ENCODE assay signal across 1 cellular context in the genomic region with DNA sequence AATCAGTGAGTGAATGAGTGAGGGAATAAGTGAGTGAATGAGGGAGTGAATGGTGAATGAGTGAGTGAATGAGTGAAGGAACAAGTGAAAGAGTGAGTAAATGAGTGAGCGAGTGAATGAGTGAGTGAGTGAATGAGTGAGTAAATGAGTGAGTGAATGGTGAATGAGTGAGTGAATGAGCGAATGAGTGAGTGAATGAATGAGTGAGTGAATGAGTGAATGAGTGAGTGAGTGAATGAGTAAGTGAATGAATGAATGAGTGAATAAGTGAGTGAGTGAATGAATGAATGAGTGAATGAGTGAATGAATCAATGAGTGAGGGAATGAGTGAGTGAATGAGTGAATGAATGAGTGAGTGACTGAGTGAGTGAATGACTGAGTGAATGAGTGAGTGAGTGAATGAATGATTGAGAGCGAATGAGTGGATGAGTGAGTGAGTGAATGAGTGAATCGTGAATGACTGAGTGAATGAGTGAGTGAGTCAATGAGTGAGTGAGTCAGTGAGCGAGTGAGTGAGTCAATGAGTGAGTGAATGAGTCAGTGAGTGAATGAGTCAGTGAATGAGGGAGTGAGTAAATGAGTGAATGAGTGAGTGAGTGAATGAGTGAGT.
TF ChIP-seq lines count a peak whose summit lies in the region.
"Not testable (repeated sequence)": the region's sequence is repeated elsewhere in the genome, so short reads cannot be mapped to it uniquely, and the experiment has no call there.

No MANE protein-coding gene starts in this region.

TF ChIP-seq in K562, 482 proteins besides CTCF, POLR2A, EP300 and RAD21 (continued from another document and continues in another):
- TF ChIP-seq, protein P1, sequence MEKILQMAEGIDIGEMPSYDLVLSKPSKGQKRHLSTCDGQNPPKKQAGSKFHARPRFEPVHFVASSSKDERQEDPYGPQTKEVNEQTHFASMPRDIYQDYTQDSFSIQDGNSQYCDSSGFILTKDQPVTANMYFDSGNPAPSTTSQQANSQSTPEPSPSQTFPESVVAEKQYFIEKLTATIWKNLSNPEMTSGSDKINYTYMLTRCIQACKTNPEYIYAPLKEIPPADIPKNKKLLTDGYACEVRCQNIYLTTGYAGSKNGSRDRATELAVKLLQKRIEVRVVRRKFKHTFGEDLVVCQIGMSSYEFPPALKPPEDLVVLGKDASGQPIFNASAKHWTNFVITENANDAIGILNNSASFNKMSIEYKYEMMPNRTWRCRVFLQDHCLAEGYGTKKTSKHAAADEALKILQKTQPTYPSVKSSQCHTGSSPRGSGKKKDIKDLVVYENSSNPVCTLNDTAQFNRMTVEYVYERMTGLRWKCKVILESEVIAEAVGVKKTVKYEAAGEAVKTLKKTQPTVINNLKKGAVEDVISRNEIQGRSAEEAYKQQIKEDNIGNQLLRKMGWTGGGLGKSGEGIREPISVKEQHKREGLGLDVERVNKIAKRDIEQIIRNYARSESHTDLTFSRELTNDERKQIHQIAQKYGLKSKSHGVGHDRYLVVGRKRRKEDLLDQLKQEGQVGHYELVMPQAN (IDR thresholded peaks at IDR 0.05; ENCODE audit: borderline replicate concordance), result peak; percentile 74
- peak; percentile 99 for TF ChIP-seq NFRKB (IDR thresholded peaks at IDR 0.05; ENCODE audit: low read depth)
- peak in 1 of 2 experiments; percentile 92 for TF ChIP-seq AFF1 (IDR thresholded peaks at IDR 0.05; ENCODE audit: low read depth in 1 of 2, partially characterized antibody in 2 of 2)
- TF ChIP-seq OTX1 (CRISPR knock-in tag; IDR thresholded peaks at IDR 0.05), result peak; percentile 12; the same call in 1 of the 2 replicates
- TF ChIP-seq, protein P2, sequence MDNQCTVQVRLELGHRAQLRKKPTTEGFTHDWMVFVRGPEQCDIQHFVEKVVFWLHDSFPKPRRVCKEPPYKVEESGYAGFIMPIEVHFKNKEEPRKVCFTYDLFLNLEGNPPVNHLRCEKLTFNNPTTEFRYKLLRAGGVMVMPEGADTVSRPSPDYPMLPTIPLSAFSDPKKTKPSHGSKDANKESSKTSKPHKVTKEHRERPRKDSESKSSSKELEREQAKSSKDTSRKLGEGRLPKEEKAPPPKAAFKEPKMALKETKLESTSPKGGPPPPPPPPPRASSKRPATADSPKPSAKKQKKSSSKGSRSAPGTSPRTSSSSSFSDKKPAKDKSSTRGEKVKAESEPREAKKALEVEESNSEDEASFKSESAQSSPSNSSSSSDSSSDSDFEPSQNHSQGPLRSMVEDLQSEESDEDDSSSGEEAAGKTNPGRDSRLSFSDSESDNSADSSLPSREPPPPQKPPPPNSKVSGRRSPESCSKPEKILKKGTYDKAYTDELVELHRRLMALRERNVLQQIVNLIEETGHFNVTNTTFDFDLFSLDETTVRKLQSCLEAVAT (IDR thresholded peaks at IDR 0.05), result peak; percentile 85; a peak in 3 of 4 replicates
- peak; percentile 59 for TF ChIP-seq MEF2D (tag; conservative IDR thresholded peaks at IDR 0.05; ENCODE audit: low read depth)
- peak in 1 of 2 experiments; percentile 64; a peak in 1 of 4 replicates for TF ChIP-seq CSDE1 (IDR thresholded peaks at IDR 0.05)
- 0 out of 4 replicates have a peak, but pooled peaks of 1 of the 2 experiments have one; percentile 9 for TF ChIP-seq BCLAF1 (IDR thresholded peaks at IDR 0.05; ENCODE audit: borderline replicate concordance in 1 of 2, control insufficient read depth in 1 of 2, low read depth in 2 of 2, low read length in 1 of 2)
- TF ChIP-seq, protein P3, sequence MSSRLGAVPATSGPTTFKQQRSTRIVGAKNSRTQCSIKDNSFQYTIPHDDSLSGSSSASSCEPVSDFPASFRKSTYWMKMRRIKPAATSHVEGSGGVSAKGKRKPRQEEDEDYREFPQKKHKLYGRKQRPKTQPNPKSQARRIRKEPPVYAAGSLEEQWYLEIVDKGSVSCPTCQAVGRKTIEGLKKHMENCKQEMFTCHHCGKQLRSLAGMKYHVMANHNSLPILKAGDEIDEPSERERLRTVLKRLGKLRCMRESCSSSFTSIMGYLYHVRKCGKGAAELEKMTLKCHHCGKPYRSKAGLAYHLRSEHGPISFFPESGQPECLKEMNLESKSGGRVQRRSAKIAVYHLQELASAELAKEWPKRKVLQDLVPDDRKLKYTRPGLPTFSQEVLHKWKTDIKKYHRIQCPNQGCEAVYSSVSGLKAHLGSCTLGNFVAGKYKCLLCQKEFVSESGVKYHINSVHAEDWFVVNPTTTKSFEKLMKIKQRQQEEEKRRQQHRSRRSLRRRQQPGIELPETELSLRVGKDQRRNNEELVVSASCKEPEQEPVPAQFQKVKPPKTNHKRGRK (tag; IDR thresholded peaks at IDR 0.05), result peak; percentile 75
- TF ChIP-seq SNIP1 (IDR thresholded peaks at IDR 0.05; ENCODE audit: low read depth), result 0 out of 2 replicates have a peak, but pooled peaks have one; percentile 53
- peak; percentile 67; the same call in 1 of the 2 replicates for TF ChIP-seq HBP1 (CRISPR knock-in tag; IDR thresholded peaks at IDR 0.05)
- peak; percentile 71 for TF ChIP-seq BRD9 (IDR thresholded peaks at IDR 0.05; ENCODE audit: low read depth, partially characterized antibody)
- TF ChIP-seq FOSL1 (tag; conservative IDR thresholded peaks at IDR 0.05), result peak; percentile 97
- TF ChIP-seq ZNF24 (IDR thresholded peaks at IDR 0.05), result peak; percentile 100
- TF ChIP-seq MEIS2 (IDR thresholded peaks at IDR 0.05; ENCODE audit: partially characterized antibody), result peak; percentile 6
- TF ChIP-seq BCOR (IDR thresholded peaks at IDR 0.05), result peak; percentile 93
- TF ChIP-seq, protein P4, sequence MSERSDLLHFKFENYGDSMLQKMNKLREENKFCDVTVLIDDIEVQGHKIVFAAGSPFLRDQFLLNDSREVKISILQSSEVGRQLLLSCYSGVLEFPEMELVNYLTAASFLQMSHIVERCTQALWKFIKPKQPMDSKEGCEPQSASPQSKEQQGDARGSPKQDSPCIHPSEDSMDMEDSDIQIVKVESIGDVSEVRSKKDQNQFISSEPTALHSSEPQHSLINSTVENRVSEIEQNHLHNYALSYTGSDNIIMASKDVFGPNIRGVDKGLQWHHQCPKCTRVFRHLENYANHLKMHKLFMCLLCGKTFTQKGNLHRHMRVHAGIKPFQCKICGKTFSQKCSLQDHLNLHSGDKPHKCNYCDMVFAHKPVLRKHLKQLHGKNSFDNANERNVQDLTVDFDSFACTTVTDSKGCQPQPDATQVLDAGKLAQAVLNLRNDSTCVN (CRISPR knock-in tag; IDR thresholded peaks at IDR 0.05), result peak; percentile 51; the same call in 1 of the 2 replicates
- peak; percentile 57; the same call in 1 of the 2 replicates for TF ChIP-seq TOE1 (IDR thresholded peaks at IDR 0.05; ENCODE audit: borderline replicate concordance)
- TF ChIP-seq TOE1 (CRISPR knock-in tag; IDR thresholded peaks at IDR 0.05; ENCODE audit: borderline replicate concordance, low read depth), result not testable (repeated sequence)
- TF ChIP-seq MTA2 (IDR thresholded peaks at IDR 0.05; ENCODE audit: low read depth), result 0 out of 2 replicates have a peak, but pooled peaks have one; percentile 29
- TF ChIP-seq SP1 (CRISPR knock-in tag; IDR thresholded peaks at IDR 0.05), result peak; percentile 12; the same call in 1 of the 2 replicates
- peak; percentile 57; the same call in 1 of the 2 replicates for TF ChIP-seq ADNP (tag; IDR thresholded peaks at IDR 0.05)
- peak in 1 of 2 experiments; percentile 98; a peak in 2 of 4 replicates for TF ChIP-seq ZNF318 (IDR thresholded peaks at IDR 0.05; ENCODE audit: borderline replicate concordance in 1 of 2, low read depth in 1 of 2)
- TF ChIP-seq TARDBP (IDR thresholded peaks at IDR 0.05), result peak; percentile 63; the same call in 1 of the 2 replicates
- TF ChIP-seq SMARCA4 (IDR thresholded peaks at IDR 0.05), result peak; percentile 50
